8 cellular contexts compared by ENCODE assay signal in genomic region chr10:102641880-102642552, GRCh38.
DNase-seq lines count a peak whose midpoint lies in the region; ATAC-seq and TF ChIP-seq lines count a peak whose summit lies in the region.

No MANE protein-coding gene starts in this region.

- peak overlapping the region; percentile 95 for H3K27ac ChIP-seq in cingulate gyrus (ENCODE audit: low read depth, low read length)

- peak; percentile 53 for ATAC-seq in HG03432 (IDR thresholded peaks at IDR 0.05; ENCODE audit: unreplicated experiment)

- DNase-seq in AML-193 (lab: John Stamatoyannopoulos, UW) (peak; percentile 93 to 95), NCI-H524 (lab: John Stamatoyannopoulos, UW) (peak; percentile 67 to 88), kidney glomerular epithelial cell (lab: John Stamatoyannopoulos, UW) (peak; percentile 89)
- peak; percentile 97 to 98 for DNase-seq in activated CD4-positive, alpha-beta T cell treated with anti-CD3 and anti-CD28 coated beads for 4 hours
- peak; percentile 94 to 96 for DNase-seq in stimulated activated CD4-positive, alpha-beta T cell treated with anti-CD3 and anti-CD28 coated beads, Interleukin-15, amount 100 ng/mL, for 48 hours (ENCODE audit: low read depth in 2 of 2)

- peak; percentile 73 for TF ChIP-seq POLR2A in GM19193 (IDR thresholded peaks at IDR 0.05; ENCODE audit: extremely low read depth, insufficient read depth, insufficient read length)

Comparison
In these comparisons a context has a peak if more than half of its experiments do, and no peak if none do; other contexts are left out.
1. Peak in every context shown above with its lines: DNase-seq, ATAC-seq and H3K27ac ChIP-seq.